Comparison of ENCODE assay signal across 1 cellular context in the genomic region with DNA sequence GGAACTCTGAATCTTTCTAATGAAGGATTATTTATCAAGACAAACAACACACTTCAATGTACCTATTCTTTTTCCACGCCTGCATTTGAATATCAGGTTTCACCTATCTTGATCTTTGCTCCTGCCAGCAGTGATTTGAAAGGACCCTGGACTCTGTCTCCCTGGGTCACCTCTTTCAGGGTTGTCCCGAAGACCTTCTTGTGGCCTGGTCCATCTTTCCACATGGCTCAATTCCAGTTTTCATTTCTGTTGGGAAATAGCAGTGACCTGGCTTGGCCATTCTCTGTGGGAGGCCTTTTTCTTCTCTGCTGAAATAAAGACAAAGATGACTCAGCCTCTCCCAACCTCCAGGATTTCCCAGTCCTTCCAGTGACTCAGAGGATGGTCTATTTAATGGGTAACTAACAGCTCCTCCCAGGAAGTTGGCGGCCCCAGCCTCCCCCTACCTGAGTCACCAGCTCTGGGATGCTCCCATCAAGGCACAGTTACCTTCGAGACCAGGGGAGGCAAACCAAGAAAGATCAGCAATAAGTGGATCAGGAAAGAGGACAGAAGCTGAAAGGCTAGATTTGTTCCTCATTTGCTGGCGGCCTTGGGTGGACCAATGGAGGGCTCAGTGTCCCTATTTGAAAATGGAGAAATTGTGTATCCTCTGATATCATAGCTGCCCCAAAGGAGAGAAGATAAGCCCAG.
TF ChIP-seq lines count a peak whose summit lies in the region.

No MANE protein-coding gene starts in this region.

TF ChIP-seq in HepG2, 621 proteins besides CTCF, POLR2A, EP300 and RAD21 (continued from another document):
- TF ChIP-seq, protein P1, sequence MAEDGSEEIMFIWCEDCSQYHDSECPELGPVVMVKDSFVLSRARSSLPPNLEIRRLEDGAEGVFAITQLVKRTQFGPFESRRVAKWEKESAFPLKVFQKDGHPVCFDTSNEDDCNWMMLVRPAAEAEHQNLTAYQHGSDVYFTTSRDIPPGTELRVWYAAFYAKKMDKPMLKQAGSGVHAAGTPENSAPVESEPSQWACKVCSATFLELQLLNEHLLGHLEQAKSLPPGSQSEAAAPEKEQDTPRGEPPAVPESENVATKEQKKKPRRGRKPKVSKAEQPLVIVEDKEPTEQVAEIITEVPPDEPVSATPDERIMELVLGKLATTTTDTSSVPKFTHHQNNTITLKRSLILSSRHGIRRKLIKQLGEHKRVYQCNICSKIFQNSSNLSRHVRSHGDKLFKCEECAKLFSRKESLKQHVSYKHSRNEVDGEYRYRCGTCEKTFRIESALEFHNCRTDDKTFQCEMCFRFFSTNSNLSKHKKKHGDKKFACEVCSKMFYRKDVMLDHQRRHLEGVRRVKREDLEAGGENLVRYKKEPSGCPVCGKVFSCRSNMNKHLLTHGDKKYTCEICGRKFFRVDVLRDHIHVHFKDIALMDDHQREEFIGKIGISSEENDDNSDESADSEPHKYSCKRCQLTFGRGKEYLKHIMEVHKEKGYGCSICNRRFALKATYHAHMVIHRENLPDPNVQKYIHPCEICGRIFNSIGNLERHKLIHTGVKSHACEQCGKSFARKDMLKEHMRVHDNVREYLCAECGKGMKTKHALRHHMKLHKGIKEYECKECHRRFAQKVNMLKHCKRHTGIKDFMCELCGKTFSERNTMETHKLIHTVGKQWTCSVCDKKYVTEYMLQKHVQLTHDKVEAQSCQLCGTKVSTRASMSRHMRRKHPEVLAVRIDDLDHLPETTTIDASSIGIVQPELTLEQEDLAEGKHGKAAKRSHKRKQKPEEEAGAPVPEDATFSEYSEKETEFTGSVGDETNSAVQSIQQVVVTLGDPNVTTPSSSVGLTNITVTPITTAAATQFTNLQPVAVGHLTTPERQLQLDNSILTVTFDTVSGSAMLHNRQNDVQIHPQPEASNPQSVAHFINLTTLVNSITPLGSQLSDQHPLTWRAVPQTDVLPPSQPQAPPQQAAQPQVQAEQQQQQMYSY (CRISPR knock-in tag; IDR thresholded peaks at IDR 0.05): peak; percentile 94
- TF ChIP-seq GATAD1 (CRISPR knock-in tag; IDR thresholded peaks at IDR 0.05) (peak; percentile 57; the same call in 1 of the 2 replicates), DPF2 (CRISPR knock-in tag; IDR thresholded peaks at IDR 0.05; ENCODE audit: borderline replicate concordance, low read depth) (peak; percentile 53; the same call in 1 of the 2 replicates), ZNF124 (CRISPR knock-in tag; IDR thresholded peaks at IDR 0.05) (0 out of 2 replicates have a peak, but pooled peaks have one; percentile 53), ZFP36L1 (CRISPR knock-in tag; IDR thresholded peaks at IDR 0.05) (no peak), FOXA1 (IDR thresholded peaks at IDR 0.05) (no peak), FOXA1 (CRISPR knock-in tag; IDR thresholded peaks at IDR 0.05) (peak; percentile 33), RBAK (CRISPR knock-in tag; IDR thresholded peaks at IDR 0.05) (peak; percentile 12; the same call in 1 of the 2 replicates), SIX1 (CRISPR knock-in tag; IDR thresholded peaks at IDR 0.05; ENCODE audit: borderline replicate concordance) (peak; percentile 100), ZNF780A (CRISPR knock-in tag; IDR thresholded peaks at IDR 0.05) (no peak), ZNF772 (CRISPR knock-in tag; IDR thresholded peaks at IDR 0.05) (peak; percentile 94; the same call in 1 of the 2 replicates), ZNF720 (CRISPR knock-in tag; IDR thresholded peaks at IDR 0.05) (no peak), NFIC (IDR thresholded peaks at IDR 0.05; ENCODE audit: low read length) (peak; percentile 88), YY1 (IDR thresholded peaks at IDR 0.05; ENCODE audit: insufficient read depth, insufficient replicate concordance, low read depth, low read length) (peak; percentile 20), ZNF510 (CRISPR knock-in tag; IDR thresholded peaks at IDR 0.05; ENCODE audit: low read depth) (no peak), TSC22D2 (CRISPR knock-in tag; IDR thresholded peaks at IDR 0.05; ENCODE audit: borderline replicate concordance) (no peak), SOX6 (IDR thresholded peaks at IDR 0.05) (no peak), SOX6 (CRISPR knock-in tag; IDR thresholded peaks at IDR 0.05) (peak; percentile 96)
- TF ChIP-seq, protein P2, sequence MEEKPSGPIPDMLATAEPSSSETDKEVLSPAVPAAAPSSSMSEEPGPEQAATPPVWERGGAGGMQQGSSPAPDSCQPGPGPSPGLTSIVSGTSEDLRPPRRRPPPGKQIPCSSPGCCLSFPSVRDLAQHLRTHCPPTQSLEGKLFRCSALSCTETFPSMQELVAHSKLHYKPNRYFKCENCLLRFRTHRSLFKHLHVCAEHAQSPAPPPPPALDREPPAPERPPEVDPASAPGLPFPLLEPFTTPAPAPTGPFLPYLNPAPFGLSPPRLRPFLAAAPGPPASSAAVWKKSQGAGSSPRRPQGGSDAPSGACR (CRISPR knock-in tag; IDR thresholded peaks at IDR 0.05): 0 out of 2 replicates have a peak, but pooled peaks have one; percentile 25
- TF ChIP-seq, protein P3, sequence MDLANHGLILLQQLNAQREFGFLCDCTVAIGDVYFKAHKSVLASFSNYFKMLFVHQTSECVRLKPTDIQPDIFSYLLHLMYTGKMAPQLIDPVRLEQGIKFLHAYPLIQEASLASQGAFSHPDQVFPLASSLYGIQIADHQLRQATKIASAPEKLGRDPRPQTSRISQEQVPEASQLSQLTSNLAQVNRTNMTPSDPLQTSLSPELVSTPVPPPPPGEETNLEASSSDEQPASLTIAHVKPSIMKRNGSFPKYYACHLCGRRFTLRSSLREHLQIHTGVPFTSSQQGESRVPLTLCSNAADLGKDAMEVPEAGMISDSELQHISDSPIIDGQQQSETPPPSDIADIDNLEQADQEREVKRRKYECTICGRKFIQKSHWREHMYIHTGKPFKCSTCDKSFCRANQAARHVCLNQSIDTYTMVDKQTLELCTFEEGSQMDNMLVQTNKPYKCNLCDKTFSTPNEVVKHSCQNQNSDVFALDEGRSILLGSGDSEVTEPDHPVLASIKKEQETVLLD (CRISPR knock-in tag; IDR thresholded peaks at IDR 0.05; ENCODE audit: low read depth): peak; percentile 56
- TF ChIP-seq, protein P4, sequence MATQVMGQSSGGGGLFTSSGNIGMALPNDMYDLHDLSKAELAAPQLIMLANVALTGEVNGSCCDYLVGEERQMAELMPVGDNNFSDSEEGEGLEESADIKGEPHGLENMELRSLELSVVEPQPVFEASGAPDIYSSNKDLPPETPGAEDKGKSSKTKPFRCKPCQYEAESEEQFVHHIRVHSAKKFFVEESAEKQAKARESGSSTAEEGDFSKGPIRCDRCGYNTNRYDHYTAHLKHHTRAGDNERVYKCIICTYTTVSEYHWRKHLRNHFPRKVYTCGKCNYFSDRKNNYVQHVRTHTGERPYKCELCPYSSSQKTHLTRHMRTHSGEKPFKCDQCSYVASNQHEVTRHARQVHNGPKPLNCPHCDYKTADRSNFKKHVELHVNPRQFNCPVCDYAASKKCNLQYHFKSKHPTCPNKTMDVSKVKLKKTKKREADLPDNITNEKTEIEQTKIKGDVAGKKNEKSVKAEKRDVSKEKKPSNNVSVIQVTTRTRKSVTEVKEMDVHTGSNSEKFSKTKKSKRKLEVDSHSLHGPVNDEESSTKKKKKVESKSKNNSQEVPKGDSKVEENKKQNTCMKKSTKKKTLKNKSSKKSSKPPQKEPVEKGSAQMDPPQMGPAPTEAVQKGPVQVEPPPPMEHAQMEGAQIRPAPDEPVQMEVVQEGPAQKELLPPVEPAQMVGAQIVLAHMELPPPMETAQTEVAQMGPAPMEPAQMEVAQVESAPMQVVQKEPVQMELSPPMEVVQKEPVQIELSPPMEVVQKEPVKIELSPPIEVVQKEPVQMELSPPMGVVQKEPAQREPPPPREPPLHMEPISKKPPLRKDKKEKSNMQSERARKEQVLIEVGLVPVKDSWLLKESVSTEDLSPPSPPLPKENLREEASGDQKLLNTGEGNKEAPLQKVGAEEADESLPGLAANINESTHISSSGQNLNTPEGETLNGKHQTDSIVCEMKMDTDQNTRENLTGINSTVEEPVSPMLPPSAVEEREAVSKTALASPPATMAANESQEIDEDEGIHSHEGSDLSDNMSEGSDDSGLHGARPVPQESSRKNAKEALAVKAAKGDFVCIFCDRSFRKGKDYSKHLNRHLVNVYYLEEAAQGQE (IDR thresholded peaks at IDR 0.05; ENCODE audit: borderline replicate concordance in 1 of 2, low read depth in 1 of 2, low read length in 2 of 2): no peak
- TF ChIP-seq, protein P5, sequence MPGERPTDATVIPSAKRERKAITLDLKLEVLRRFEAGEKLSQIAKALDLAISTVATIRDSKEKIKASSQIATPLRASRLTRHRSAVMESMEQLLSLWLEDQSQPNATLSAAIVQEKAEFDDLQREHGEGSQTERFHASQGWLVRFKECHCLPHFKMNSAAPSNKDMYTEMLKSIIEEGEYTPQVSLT (CRISPR knock-in tag; IDR thresholded peaks at IDR 0.05; ENCODE audit: borderline replicate concordance, low read depth): no peak
